In the genomic region with DNA sequence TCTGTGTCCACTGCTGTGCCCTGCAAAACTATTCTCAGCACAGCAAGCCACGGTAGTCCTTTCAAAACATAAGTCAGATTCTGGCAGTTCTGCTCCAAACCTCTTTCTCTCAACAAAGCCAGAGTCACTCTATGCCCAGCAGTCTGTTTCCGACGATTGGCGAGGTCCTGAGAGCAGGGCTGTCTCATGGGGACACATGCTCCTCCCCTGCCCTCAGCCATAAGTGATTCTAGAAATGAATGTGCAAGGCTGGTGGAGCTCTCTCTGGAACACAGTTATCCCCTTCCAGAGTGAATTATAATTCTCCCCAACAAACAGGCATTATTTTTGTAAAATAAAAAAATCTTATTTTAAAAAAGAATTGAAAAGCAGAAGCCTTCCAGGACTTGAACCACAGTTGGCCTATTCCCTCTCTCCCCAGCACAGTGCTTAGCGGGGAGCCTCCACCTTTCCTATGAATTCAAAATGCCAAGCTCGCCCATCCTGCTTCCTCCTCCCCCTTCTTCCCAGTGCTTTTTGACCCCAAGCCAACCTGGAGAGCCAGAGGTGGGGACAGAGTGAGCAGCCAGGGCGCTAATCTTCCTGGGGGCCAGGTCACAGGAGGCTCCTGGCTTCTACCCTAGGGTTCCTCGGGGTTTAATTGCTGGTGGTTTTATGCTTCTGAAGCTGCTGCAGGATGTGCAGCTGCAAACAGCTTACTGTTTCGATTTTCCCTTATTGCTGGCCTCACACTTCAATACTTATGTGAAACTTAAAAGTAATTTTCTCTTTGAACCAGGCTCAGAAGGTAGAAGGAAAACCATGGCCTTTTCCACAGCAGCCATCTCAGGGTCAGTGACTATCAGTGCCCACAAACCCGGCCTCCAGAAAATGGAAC, we compare ENCODE assay signal across 25 cellular contexts. TPM values are rescaled to one million over a fixed set of nuclear protein-coding genes. Genes with fewer than 3 reads are reported as not detected.
DNase-seq lines count a peak whose midpoint lies in the region; ATAC-seq and TF ChIP-seq lines count a peak whose summit lies in the region.
"Had no signal": no experiment of that assay in that cellular context is flagged by ENCODE, and none has a peak within 500 bp of the region (broad histone marks: within the 10 kb centered on the region; RNA-seq: fewer than 3 reads in every experiment).

No MANE protein-coding gene starts in this region.

- no peaks in the 10 kb centered on the region for H3K79me2 ChIP-seq in GM23338 (replicated peaks; ENCODE audit: insufficient read depth)

- H3K27me3 Mint-ChIP-seq in GM23338 (ENCODE audit: insufficient read depth, low read depth, poor library complexity), result peaks cover 1% of the 10 kb centered on the region
- no peaks in the 10 kb centered on the region for H3K27me3 Mint-ChIP-seq in T-helper 2 cell treated with Interferon-gamma antibody and Interleukin-4, amounts not matched to agents 5 μg/mL and 100 μg/mL, for 36 hours (ENCODE audit: low read depth)
- H3K27me3 Mint-ChIP-seq in HFFc6 (ENCODE audit: insufficient read depth), result peaks cover 1% of the 10 kb centered on the region; the same call in 1 of the 2 replicates

- no peaks in the 10 kb centered on the region for H3F3A ChIP-seq in GM23338 (replicated peaks; ENCODE audit: low read depth)

- no peak overlapping the region for H3K27ac Mint-ChIP-seq in GM23338
- no peak overlapping the region for H3K27ac Mint-ChIP-seq in T-helper 2 cell treated with Interferon-gamma antibody and Interleukin-4, amounts not matched to agents 5 μg/mL and 100 μg/mL, for 36 hours
- no peak overlapping the region for H3K27ac Mint-ChIP-seq in HFFc6
- H3K27ac Mint-ChIP-seq: CD4-positive, CD25-positive, alpha-beta regulatory T cell had no signal

- H3K27me3 ChIP-seq in GM23338 (ENCODE audit: insufficient read depth) (no peaks in the 10 kb centered on the region), RWPE2 (ENCODE audit: insufficient read depth, poor library complexity, severe bottlenecking) (no peaks in the 10 kb centered on the region), skeletal muscle satellite cell (ENCODE audit: control insufficient read depth, insufficient read depth, low read length) (no peaks in the 10 kb centered on the region), left lung (no peaks in the 10 kb centered on the region)
- H3K27me3 ChIP-seq: Peyer's patch had no signal

- TF ChIP-seq CTCF in GM23338 (conservative IDR thresholded peaks at IDR 0.05; ENCODE audit: low read depth in 2 of 2) (no peak), RWPE2 (IDR thresholded peaks at IDR 0.05; ENCODE audit: poor library complexity, severe bottlenecking) (no peak), HFFc6 (IDR thresholded peaks at IDR 0.05) (no peak), left lung (IDR thresholded peaks at IDR 0.05) (no peak)

- peak overlapping the region; percentile 22 for H3K9ac ChIP-seq in skeletal muscle satellite cell (ENCODE audit: low read depth, low read length)
- H3K9ac ChIP-seq: KMS-11 had no signal

- H3K9me3 ChIP-seq in RWPE2 (ENCODE audit: severe bottlenecking) (no peaks in the 10 kb centered on the region), skeletal muscle satellite cell (replicated peaks; ENCODE audit: low read length) (no peaks in the 10 kb centered on the region), left lung (no peaks in the 10 kb centered on the region)
- H3K9me3 ChIP-seq: Peyer's patch had no signal

- peak overlapping the region; percentile 74; the same call in 1 of the 2 replicates for H2AFZ ChIP-seq in GM23338

- H3K4me1 ChIP-seq in GM23338 (ENCODE audit: insufficient read depth) (no peaks in the 10 kb centered on the region), RWPE2 (ENCODE audit: insufficient read depth, poor library complexity, severe bottlenecking) (peaks cover 53% of the 10 kb centered on the region), skeletal muscle satellite cell (ENCODE audit: control insufficient read depth, insufficient read depth, low read length) (peaks cover 65% of the 10 kb centered on the region), left lung (no peaks in the 10 kb centered on the region)
- H3K4me1 ChIP-seq: Peyer's patch had no signal

- no peaks in the 10 kb centered on the region for H3K36me3 ChIP-seq in GM23338 (ENCODE audit: insufficient read depth)
- no peaks in the 10 kb centered on the region for H3K36me3 ChIP-seq in RWPE2 (ENCODE audit: low read depth)
- no peaks in the 10 kb centered on the region for H3K36me3 ChIP-seq in skeletal muscle satellite cell (ENCODE audit: insufficient read depth, low read length)
- no peaks in the 10 kb centered on the region for H3K36me3 ChIP-seq in left lung
- H3K36me3 ChIP-seq: Peyer's patch had no signal

- H3K4me3 Mint-ChIP-seq in GM23338 (no peak overlapping the region), HFFc6 (no peak overlapping the region)
- no peak overlapping the region for H3K4me3 Mint-ChIP-seq in T-helper 2 cell treated with Interferon-gamma antibody and Interleukin-4, amounts not matched to agents 5 μg/mL and 100 μg/mL, for 36 hours
- H3K4me3 Mint-ChIP-seq: CD4-positive, CD25-positive, alpha-beta regulatory T cell had no signal

- intact Hi-C loops in left lung (cut with DNase I), result no loop called here

- H3K9me2 ChIP-seq in GM23338 (ENCODE audit: insufficient read depth), result peaks cover 6% of the 10 kb centered on the region; the same call in 1 of the 2 replicates

- H3K4me3 ChIP-seq in GM23338, result no peak overlapping the region
- H3K4me3 ChIP-seq in RWPE2 (ENCODE audit: severe bottlenecking), result no peak overlapping the region
- no peak overlapping the region for H3K4me3 ChIP-seq in skeletal muscle satellite cell (ENCODE audit: low read length)
- H3K4me3 ChIP-seq in left lung, result no peak overlapping the region
- H3K4me3 ChIP-seq: Peyer's patch had no signal

- H3K27ac ChIP-seq in GM23338 (ENCODE audit: low read depth), result no peak overlapping the region
- peak overlapping the region; percentile 86 for H3K27ac ChIP-seq in RWPE2 (ENCODE audit: poor library complexity, severe bottlenecking)
- H3K27ac ChIP-seq in left lung, result no peak overlapping the region
- H3K27ac ChIP-seq: 22Rv1, KMS-11, Peyer's patch had no signal

- H4K20me1 ChIP-seq in GM23338 (replicated peaks; ENCODE audit: insufficient read depth), result no peaks in the 10 kb centered on the region; the same call in 1 of the 2 replicates

- DNase-seq in DMS 273 (lab: John Stamatoyannopoulos, UW; ENCODE audit: unreplicated experiment) (peak; percentile 21), DMS 273 treated with DMSO at 0.1 percent for 48 hours (lab: John Stamatoyannopoulos, UW) (no peak), GM23338 (ENCODE audit: low spot score) (no peak), RWPE2 (ENCODE audit: low spot score) (no peak), HFFc6 (no peak), left lung (no peak)
- DNase-seq in T-helper 2 cell treated with Interferon-gamma antibody and Interleukin-4, amounts not matched to agents 5 μg/mL and 100 μg/mL, for 36 hours (ENCODE audit: low spot score), result no peak
- DNase-seq: CD4-positive, CD25-positive, alpha-beta regulatory T cell; COR-L47; DMS153; GDM1; GOT3; NCI-H1417 treated with DMSO at 0.1 percent for 48 hours; NCI-H187 treated with DMSO at 0.1 percent for 48 hours; NCI-H345; NCI-H524 treated with DMSO at 0.1 percent for 48 hours; Peyer's patch; SHP77 treated with DMSO at 0.1 percent for 48 hours had no signal

- H3K9me3 Mint-ChIP-seq in GM23338, result no peaks in the 10 kb centered on the region
- no peaks in the 10 kb centered on the region for H3K9me3 Mint-ChIP-seq in T-helper 2 cell treated with Interferon-gamma antibody and Interleukin-4, amounts not matched to agents 5 μg/mL and 100 μg/mL, for 36 hours
- no peaks in the 10 kb centered on the region for H3K9me3 Mint-ChIP-seq in HFFc6

- H3K4me2 ChIP-seq in GM23338 (no peak overlapping the region), skeletal muscle satellite cell (ENCODE audit: low read length) (no peak overlapping the region)
- H3K4me2 ChIP-seq: KMS-11 had no signal

- ATAC-seq in GM23338 (no peak), RWPE2 (ENCODE audit: low read depth) (no peak), left lung (no peak)
- ATAC-seq: HCT116, HepG2 had no signal

- H3K36me3 Mint-ChIP-seq in GM23338 (ENCODE audit: low read depth), result no peaks in the 10 kb centered on the region
- H3K36me3 Mint-ChIP-seq in T-helper 2 cell treated with Interferon-gamma antibody and Interleukin-4, amounts not matched to agents 5 μg/mL and 100 μg/mL, for 36 hours (ENCODE audit: low read depth), result no peaks in the 10 kb centered on the region
- no peaks in the 10 kb centered on the region for H3K36me3 Mint-ChIP-seq in HFFc6 (ENCODE audit: low read depth)
- H3K36me3 Mint-ChIP-seq: CD4-positive, CD25-positive, alpha-beta regulatory T cell had no signal

- no peaks in the 10 kb centered on the region for H3K4me1 Mint-ChIP-seq in GM23338
- peaks cover 4% of the 10 kb centered on the region for H3K4me1 Mint-ChIP-seq in T-helper 2 cell treated with Interferon-gamma antibody and Interleukin-4, amounts not matched to agents 5 μg/mL and 100 μg/mL, for 36 hours (ENCODE audit: low read depth)
- H3K4me1 Mint-ChIP-seq in HFFc6 (ENCODE audit: low read depth), result peaks cover 33% of the 10 kb centered on the region
- H3K4me1 Mint-ChIP-seq: CD4-positive, CD25-positive, alpha-beta regulatory T cell had no signal

RNA-seq across cellular contexts. Expression of gene KCNJ6, which starts 41.1 kb away (rescaled TPM):
- total RNA-seq in GM23338 (2014; rRNA removed; shearing (Covaris generic)), result 0.27 and 0.52 TPM in 2 replicates
- 0.35 and 0.48 TPM in 2 replicates for polyA plus RNA-seq in GM23338 (2016; fragmentation: Nextera tagmentation; extraction: Ambion mirVana)
- 0.25 and 0.87 TPM in 2 replicates for total RNA-seq in skeletal muscle satellite cell (2012; rRNA removed)
- total RNA-seq in HFFc6 (2021; fragmentation: NEBNext Ultra II Directional; extraction: Animal tissue kit (Norgen Biotek cat#: 25700)), result not detected
- total RNA-seq in left lung, result under 1 TPM; 0.03 to 0.05 TPM
- total RNA-seq: CD4-positive, CD25-positive, alpha-beta regulatory T cell; Daoy; HepG2; T-helper 1 cell treated with Interleukin-12 subunit alpha and Interleukin-12 subunit beta and Interleukin-4 antibody, amounts not matched to agents 30 ng/mL and 1 ng/mL, for 36 hours had no signal
- polyA plus RNA-seq: CD4-positive, CD25-positive, alpha-beta regulatory T cell; HepG2 had no signal
